ENCODE assay signal across 13 cellular contexts in genomic region chr6:32108727-32109113, GRCh38. TPM values are rescaled to one million over a fixed set of nuclear protein-coding genes. Genes with fewer than 3 reads are reported as not detected.
DNase-seq lines count a peak whose midpoint lies in the region; TF ChIP-seq lines count a peak whose summit lies in the region.
"Had no signal": no experiment of that assay in that cellular context is flagged by ENCODE, and none has a peak within 500 bp of the region (broad histone marks: within the 10 kb centered on the region; RNA-seq: fewer than 3 reads in every experiment).

No MANE protein-coding gene starts in this region.

- 65% methylated on average over 6 of the region's 6 CpGs for WGBS in HUES64
- 16 to 17% methylated on average over 6 of the region's 6 CpGs for WGBS in lower leg skin, 2 donors
- WGBS in spleen, 5 donors: 39 to 64% (median 48%) methylated on average over 6 of the region's 6 CpGs

- TF ChIP-seq CTCF in coronary artery (IDR thresholded peaks at IDR 0.05) (no peak), lower leg skin (IDR thresholded peaks at IDR 0.05) (no peak), spleen (IDR thresholded peaks at IDR 0.05 in 8 of 11, conservative IDR thresholded peaks at IDR 0.05 in 3 of 11) (no peak)

- peaks cover 14% of the 10 kb centered on the region for H3K27me3 ChIP-seq in HUES64 (ENCODE audit: insufficient read depth, low read length)
- peaks cover 0 to 29% (median 0%) of the 10 kb centered on the region in 7 donors for H3K27me3 ChIP-seq in spleen (replicated peaks in 1 of 7)

- DNase-seq in coronary artery (ENCODE audit: low spot score) (no peak), lower leg skin (ENCODE audit: low spot score in 2 of 2) (no peak), spleen (no peak), A172 (ENCODE audit: low spot score) (no peak), NOMO-1 (lab: John Stamatoyannopoulos, UW; ENCODE audit: unreplicated experiment in 2 of 2) (no peak), NCI-H2171 treated with DMSO at 0.1 percent for 48 hours (lab: John Stamatoyannopoulos, UW) (no peak), SIG-M5 (lab: John Stamatoyannopoulos, UW) (no peak)
- DNase-seq: activated CD4-positive, alpha-beta memory T cell treated with anti-CD3 and anti-CD28 coated beads, Interleukin-2, amount 10 ng/mL, durations not matched to agents 7 days and 5 days; glutamatergic neuron; KG1; NCI-H2171; SW 1271 had no signal

- H3K27ac ChIP-seq in HUES64 (ENCODE audit: low read depth, low read length): no peak overlapping the region
- H3K27ac ChIP-seq in coronary artery: peak overlapping the region; percentile 78 to 89
- H3K27ac ChIP-seq in spleen: peak overlapping the region; percentile 36 to 83 (median 78)

- TF ChIP-seq POLR2A in lower leg skin (IDR thresholded peaks at IDR 0.05) (no peak), spleen (IDR thresholded peaks at IDR 0.05) (no peak)

- H3K9ac ChIP-seq in HUES64 (ENCODE audit: low read depth, low read length): no peak overlapping the region

- intact Hi-C loops in lower leg skin (cut with DNase I; ENCODE audit: low total_unique reads): no loop called here
- intact Hi-C loops in spleen (cut with DNase I; ENCODE audit: low total_unique reads): no loop called here

- H3K4me3 ChIP-seq in HUES64 (ENCODE audit: low read length) (peak overlapping the region; percentile 14; the same call in 1 of the 2 replicates), coronary artery (peak overlapping the region; percentile 76), lower leg skin (ENCODE audit: low read depth, poor library complexity, severe bottlenecking) (peak overlapping the region; percentile 33), spleen (peak overlapping the region; percentile 10 to 68 (median 39))

- H3K36me3 ChIP-seq in HUES64 (ENCODE audit: insufficient read depth, low read length) (no peaks in the 10 kb centered on the region), spleen (peaks cover 0 to 30% (median 0%) of the 10 kb centered on the region in 6 donors)

- H3K9me3 ChIP-seq in HUES64 (ENCODE audit: insufficient read depth, low read depth, low read length) (no peaks in the 10 kb centered on the region), spleen (no peaks in the 10 kb centered on the region)

- H3K4me1 ChIP-seq in HUES64 (ENCODE audit: insufficient read depth, low read length) (peaks cover 12% of the 10 kb centered on the region), spleen (peaks cover 9 to 84% (median 52%) of the 10 kb centered on the region in 6 donors)

RNA-seq across cellular contexts. Expression of gene TNXB, which starts 0.4 kb away (rescaled TPM):
- polyA plus RNA-seq in HUES64 (2013, experiment 1 of 2): 1.5 TPM
- polyA plus RNA-seq in HUES64 (2013, experiment 2 of 2): 1.2 TPM
- total RNA-seq in lower leg skin (100 to 1,000 TPM in 1 of 4 donors, 10 to 100 TPM in 3; 24.9 to 155 (median 46.3) TPM), spleen (100 to 1,000 TPM in 2 of 7 donors, 10 to 100 TPM in 5; 37.6 to 117 (median 72.7) TPM)
- polyA plus RNA-seq in spleen: 10 to 100 TPM; 13.7 to 39.3 (median 32.5) TPM
- total RNA-seq in A172 (2014; rRNA removed; shearing (Covaris generic)): 45.0 and 45.7 TPM in 2 replicates

RNA-seq across cellular contexts. Expression of gene ATF6B, which starts 19.3 kb away (rescaled TPM):
- 20.2 TPM for polyA plus RNA-seq in HUES64 (2013, experiment 1 of 2)
- 26.1 TPM for polyA plus RNA-seq in HUES64 (2013, experiment 2 of 2)
- total RNA-seq in lower leg skin: 100 to 1,000 TPM in 1 of 4 donors, 10 to 100 TPM in 3; 46.8 to 102 (median 54.1) TPM
- total RNA-seq in spleen: 100 to 1,000 TPM in 4 of 7 donors, 10 to 100 TPM in 3; 79.1 to 126 (median 101) TPM
- 10 to 100 TPM; 45.3 to 72.7 (median 46.2) TPM for polyA plus RNA-seq in spleen
- 19.9 and 22.2 TPM in 2 replicates for total RNA-seq in A172 (2014; rRNA removed; shearing (Covaris generic))

RNA-seq across cellular contexts. Expression of gene FKBPL, which starts 21.4 kb away (rescaled TPM):
- polyA plus RNA-seq in HUES64 (2013, experiment 1 of 2): 8.7 TPM
- 8.5 TPM for polyA plus RNA-seq in HUES64 (2013, experiment 2 of 2)
- total RNA-seq in lower leg skin: 10 to 100 TPM in 1 of 4 donors, 1 to 10 TPM in 3; 5.8 to 12.5 (median 8.0) TPM
- 1 to 10 TPM; 2.9 to 5.8 (median 4.3) TPM for total RNA-seq in spleen
- polyA plus RNA-seq in spleen: 1 to 10 TPM; 4.7 to 6.1 (median 6.0) TPM
- total RNA-seq in A172 (2014; rRNA removed; shearing (Covaris generic)): 4.8 and 8.8 TPM in 2 replicates

RNA-seq across cellular contexts. Expression of gene PRRT1, which starts 43.0 kb away (rescaled TPM):
- 1.2 TPM for polyA plus RNA-seq in HUES64 (2013, experiment 1 of 2)
- polyA plus RNA-seq in HUES64 (2013, experiment 2 of 2): 2.2 TPM
- total RNA-seq in lower leg skin: 1 to 10 TPM in 2 of 4 donors, under 1 TPM in 2; 0.56 to 2.6 (median 0.94) TPM
- total RNA-seq in spleen: 1 to 10 TPM in 2 of 7 donors, under 1 TPM in 5; 0.28 to 1.7 (median 0.85) TPM
- 1 to 10 TPM; 1.1 to 2.3 (median 1.9) TPM for polyA plus RNA-seq in spleen
- not detected in 2 replicates for total RNA-seq in A172 (2014; rRNA removed; shearing (Covaris generic))

RNA-seq across cellular contexts. Expression of gene PPT2, which starts 45.2 kb away (rescaled TPM):
- polyA plus RNA-seq in HUES64 (2013, experiment 1 of 2): 28.4 TPM
- polyA plus RNA-seq in HUES64 (2013, experiment 2 of 2): 23.3 TPM
- total RNA-seq in lower leg skin: 100 to 1,000 TPM in 1 of 4 donors, 10 to 100 TPM in 3; 36.6 to 220 (median 56.9) TPM
- total RNA-seq in spleen: 10 to 100 TPM; 12.7 to 26.7 (median 19.2) TPM
- polyA plus RNA-seq in spleen: 1 to 10 TPM; 2.3 to 7.6 (median 3.7) TPM
- total RNA-seq in A172 (2014; rRNA removed; shearing (Covaris generic)): 4.7 and 7.7 TPM in 2 replicates

Comparison
In these comparisons a context has a peak if more than half of its experiments do, and no peak if none do; other contexts are left out.
1. H3K4me3 ChIP-seq: peak in every context shown above with its lines; median percentile 76 in coronary artery; 39 in spleen; 33 in lower leg skin; 14 in HUES64.